Comparison of ENCODE assay signal across 8 cellular contexts in genomic region chr7:5397657-5398237, GRCh38. TPM values are rescaled to one million over a fixed set of nuclear protein-coding genes. Genes with fewer than 3 reads are reported as not detected.
DNase-seq lines count a peak whose midpoint lies in the region; ATAC-seq, FAIRE-seq and TF ChIP-seq lines count a peak whose summit lies in the region.

No MANE protein-coding gene starts in this region.

- peak; percentile 82 for FAIRE-seq in GM12892 (lab: Jason Lieb, UNC)

- no peak for TF ChIP-seq POLR2A in GM12892 (IDR thresholded peaks at IDR 0.05; ENCODE audit: low read depth, low read length)

- ATAC-seq in HG02970 (IDR thresholded peaks at IDR 0.05; ENCODE audit: low FRiP score, unreplicated experiment), result no peak

- H3K27ac ChIP-seq in KOPT-K1 (ENCODE audit: low read depth, low read length, poor library complexity, severe bottlenecking), result peak overlapping the region; percentile 97
- peak overlapping the region; percentile 73 for H3K27ac ChIP-seq in duodenal mucosa (ENCODE audit: low read depth, low read length)
- peak overlapping the region; percentile 47 for H3K27ac ChIP-seq in skeletal muscle tissue (ENCODE audit: low read depth, low read length)
- no peak overlapping the region for H3K27ac ChIP-seq in SJCRH30

- H3K36me3 ChIP-seq in KOPT-K1 (ENCODE audit: insufficient read depth, low read length) (peaks cover 28% of the 10 kb centered on the region), duodenal mucosa (ENCODE audit: control insufficient read depth in 1 of 2, insufficient read depth in 2 of 2, low read length in 2 of 2) (peaks cover 3 to 19% of the 10 kb centered on the region in 2 donors), skeletal muscle tissue (ENCODE audit: control insufficient read depth in 3 of 3, insufficient read depth in 3 of 3, low read length in 3 of 3) (peaks cover 9 to 15% (median 11%) of the 10 kb centered on the region in 3 donors), SJCRH30 (no peaks in the 10 kb centered on the region; the same call in 1 of the 2 replicates)

- H3K9me3 ChIP-seq in KOPT-K1 (ENCODE audit: insufficient read depth, low read length, poor library complexity, severe bottlenecking) (no peaks in the 10 kb centered on the region), duodenal mucosa (ENCODE audit: control insufficient read depth in 1 of 2, low read length in 2 of 2) (no peaks in the 10 kb centered on the region), skeletal muscle tissue (ENCODE audit: control insufficient read depth in 3 of 3, low read length in 3 of 3) (no peaks in the 10 kb centered on the region), SJCRH30 (replicated peaks) (no peaks in the 10 kb centered on the region)

- DNase-seq in GM12892 (ENCODE audit: insufficient read length), result peak; percentile 46
- DNase-seq in cortex of kidney (lab: John Stamatoyannopoulos, UW), result no peak
- DNase-seq in nucleus accumbens (lab: John Stamatoyannopoulos, UW), result no peak
- no peak for DNase-seq in SJCRH30

- H3K27me3 ChIP-seq in duodenal mucosa (ENCODE audit: control insufficient read depth in 1 of 2, insufficient read depth in 2 of 2, low read length in 2 of 2) (no peaks in the 10 kb centered on the region), skeletal muscle tissue (ENCODE audit: control insufficient read depth in 3 of 3, insufficient read depth in 3 of 3, low read length in 3 of 3) (no peaks in the 10 kb centered on the region), SJCRH30 (no peaks in the 10 kb centered on the region)

- H3K4me3 ChIP-seq in duodenal mucosa (ENCODE audit: low read depth in 1 of 2, low read length in 2 of 2) (peak overlapping the region; percentile 71 to 74), skeletal muscle tissue (ENCODE audit: low read length in 3 of 3) (no peak overlapping the region), SJCRH30 (no peak overlapping the region)

- H3K4me1 ChIP-seq in duodenal mucosa (ENCODE audit: control insufficient read depth in 1 of 2, insufficient read depth in 2 of 2, low read length in 2 of 2), result peaks cover 7 to 28% of the 10 kb centered on the region in 2 donors
- H3K4me1 ChIP-seq in skeletal muscle tissue (ENCODE audit: control insufficient read depth in 3 of 3, insufficient read depth in 3 of 3, low read length in 3 of 3), result peaks cover 8 to 14% (median 11%) of the 10 kb centered on the region in 3 donors
- no peaks in the 10 kb centered on the region for H3K4me1 ChIP-seq in SJCRH30

- H3K9ac ChIP-seq in duodenal mucosa (ENCODE audit: low read depth in 1 of 2, low read length in 2 of 2), result peak overlapping the region in 1 of 2 donors; percentile 82
- H3K9ac ChIP-seq in skeletal muscle tissue (ENCODE audit: low read depth in 1 of 3, low read length in 3 of 3), result no peak overlapping the region

RNA-seq across cellular contexts. Expression of gene TNRC18, which starts 25.9 kb away (rescaled TPM):
- polyA plus RNA-seq in GM12892 (2012; ENCODE audit: missing spikeins), result 8.6 TPM
- 25.6 TPM for total RNA-seq in skeletal muscle tissue
- total RNA-seq in SJCRH30 (2014; rRNA removed; shearing (Covaris generic)), result 24.5 and 31.1 TPM in 2 replicates

Comparison
In these comparisons a context has a peak if more than half of its experiments do, and no peak if none do; other contexts are left out.
1. H3K4me3 ChIP-seq: peak in duodenal mucosa (2 of 2); none in skeletal muscle tissue (0 of 3) and SJCRH30 (single experiment).